In genomic region chr13:72097568-72097967, GRCh38 we compare ENCODE assay signal across 23 cellular contexts.
"Had no signal": no experiment of that assay in that cellular context is flagged by ENCODE, and none has a peak within 500 bp of the region (broad histone marks: within the 10 kb centered on the region; RNA-seq: fewer than 3 reads in every experiment).

No MANE protein-coding gene starts in this region.

- H3K4me3 ChIP-seq: ascending aorta, left lung, lung, ovary, prostate gland, transverse colon had no signal

- H3K9me3 ChIP-seq: ascending aorta, left lung, neutrophil, ovary, prostate gland, transverse colon had no signal

- H3K27me3 ChIP-seq: ascending aorta, left lung, neutrophil, ovary, transverse colon had no signal

- H3K36me3 ChIP-seq: ascending aorta, left lung, neutrophil, ovary, prostate gland, transverse colon had no signal

- H3K27me3 Mint-ChIP-seq: activated B cell treated with CpG ODN at 0.5 μM for 24 hours; activated CD4-positive, alpha-beta T cell treated with anti-CD3 and anti-CD28 coated beads for 36 hours; activated T-cell treated with anti-CD3 and anti-CD28 coated beads, Interleukin-2, amount 50 U/mL, for 24 hours; activated T-helper 17 cell treated with anti-CD3 and anti-CD28 coated beads, Interleukin-2, amount 50 U/mL, for 72 hours had no signal

- H3K4me3 Mint-ChIP-seq: activated B cell treated with CpG ODN at 0.5 μM for 24 hours; activated CD4-positive, alpha-beta T cell treated with anti-CD3 and anti-CD28 coated beads for 36 hours; activated T-cell treated with anti-CD3 and anti-CD28 coated beads, Interleukin-2, amount 50 U/mL, for 24 hours; activated T-helper 17 cell treated with anti-CD3 and anti-CD28 coated beads, Interleukin-2, amount 50 U/mL, for 72 hours; immature natural killer cell; natural killer cell; T-helper 1 cell treated with Interleukin-12 subunit alpha and Interleukin-12 subunit beta and Interleukin-4 antibody, amounts not matched to agents 30 μg/mL and 1 μg/mL, for 36 hours had no signal

- H3K4me1 ChIP-seq: ascending aorta, left lung, prostate gland, transverse colon had no signal

- FAIRE-seq: urothelium cell line had no signal

- H3K27ac Mint-ChIP-seq: activated B cell treated with CpG ODN at 0.5 μM for 24 hours; activated CD4-positive, alpha-beta T cell treated with anti-CD3 and anti-CD28 coated beads for 36 hours; activated naive CD4-positive, alpha-beta T cell treated with anti-CD3 and anti-CD28 coated beads, Interleukin-2, amount 50 U/mL, for 72 hours; activated T-cell treated with anti-CD3 and anti-CD28 coated beads, Interleukin-2, amount 50 U/mL, for 24 hours; activated T-helper 17 cell treated with anti-CD3 and anti-CD28 coated beads, Interleukin-2, amount 50 U/mL, for 72 hours; immature natural killer cell; natural killer cell; T-helper 1 cell treated with Interleukin-12 subunit alpha and Interleukin-12 subunit beta and Interleukin-4 antibody, amounts not matched to agents 30 μg/mL and 1 μg/mL, for 36 hours had no signal

- ATAC-seq: activated CD4-positive, alpha-beta T cell treated with anti-CD3 and anti-CD28 coated beads for 36 hours; activated naive CD4-positive, alpha-beta T cell treated with anti-CD3 and anti-CD28 coated beads, Interleukin-2, amount 50 U/mL, for 72 hours; activated T-helper 17 cell treated with anti-CD3 and anti-CD28 coated beads, Interleukin-2, amount 50 U/mL, for 72 hours; left lung; natural killer cell had no signal

- H3K9me3 Mint-ChIP-seq: activated T-helper 17 cell treated with anti-CD3 and anti-CD28 coated beads, Interleukin-2, amount 50 U/mL, for 72 hours; natural killer cell; T-helper 1 cell treated with Interleukin-12 subunit alpha and Interleukin-12 subunit beta and Interleukin-4 antibody, amounts not matched to agents 30 μg/mL and 1 μg/mL, for 36 hours had no signal

- H3K27ac ChIP-seq: ascending aorta, left lung, neutrophil, ovary, prostate gland, transverse colon had no signal

- DNase-seq: activated B cell treated with CpG ODN at 0.5 μM for 24 hours; activated CD4-positive, alpha-beta T cell treated with anti-CD3 and anti-CD28 coated beads for 36 hours; activated CD4-positive, alpha-beta T cell treated with anti-CD3 and anti-CD28 coated beads, Interleukin-2, amount 50 U/mL, for 4 hours; activated CD8-positive, alpha-beta memory T cell treated with anti-CD3 and anti-CD28 coated beads for 24 hours; activated CD8-positive, alpha-beta memory T cell treated with anti-CD3 and anti-CD28 coated beads, Interleukin-2, amount 50 U/mL, for 4 hours; activated T-cell treated with anti-CD3 and anti-CD28 coated beads, Interleukin-2, amount 50 U/mL, for 24 hours; cortex of kidney; foreskin melanocyte; immature natural killer cell; left lung; natural killer cell; ovary; stimulated activated CD4-positive, alpha-beta T cell treated with anti-CD3 and anti-CD28 coated beads, Interleukin-12 subunit alpha, Interleukin-12 subunit beta, amount 100 ng/mL, for 4 hours; T1000; transverse colon had no signal

- H3K4me1 Mint-ChIP-seq: activated B cell treated with CpG ODN at 0.5 μM for 24 hours; activated CD4-positive, alpha-beta T cell treated with anti-CD3 and anti-CD28 coated beads for 36 hours; activated T-helper 17 cell treated with anti-CD3 and anti-CD28 coated beads, Interleukin-2, amount 50 U/mL, for 72 hours; immature natural killer cell; natural killer cell had no signal

- H3K36me3 Mint-ChIP-seq: activated naive CD4-positive, alpha-beta T cell treated with anti-CD3 and anti-CD28 coated beads, Interleukin-2, amount 50 U/mL, for 72 hours; immature natural killer cell; natural killer cell had no signal
